17 cellular contexts compared by ENCODE assay signal in genomic region chr3:127491909-127492308, GRCh38.
DNase-seq lines count a peak whose midpoint lies in the region; ATAC-seq, FAIRE-seq and TF ChIP-seq lines count a peak whose summit lies in the region.
"Had no signal": no experiment of that assay in that cellular context is flagged by ENCODE, and none has a peak within 500 bp of the region (broad histone marks: within the 10 kb centered on the region; RNA-seq: fewer than 3 reads in every experiment).

No MANE protein-coding gene starts in this region.

- TF ChIP-seq POLR2A in H1 (IDR thresholded peaks at IDR 0.05; ENCODE audit: control extremely low read depth in 1 of 2, low read depth in 2 of 2, low read length in 2 of 2), result no peak
- no peak for TF ChIP-seq POLR2A in erythroblast (IDR thresholded peaks at IDR 0.05; ENCODE audit: low read length)

- no peak overlapping the region for H3K56ac ChIP-seq in H1 (replicated peaks; ENCODE audit: insufficient read length, low read depth, low read length)

- H2BK12ac ChIP-seq in H1 (ENCODE audit: low read depth, low read length), result no peak overlapping the region

- H3K4ac ChIP-seq in H1 (replicated peaks; ENCODE audit: insufficient read length, low read depth, low read length), result no peak overlapping the region

- H2BK15ac ChIP-seq in H1 (ENCODE audit: low read length), result no peak overlapping the region

- H3K27ac ChIP-seq in right atrium auricular region, result no peak overlapping the region
- H3K27ac ChIP-seq in heart right ventricle, result no peak overlapping the region
- no peak overlapping the region for H3K27ac ChIP-seq in H1 (ENCODE audit: low read depth, low read length)
- H3K27ac ChIP-seq: BLaER1, GM23248 had no signal

- H3K4me2 ChIP-seq in H1 (ENCODE audit: insufficient read depth in 1 of 2, low read depth in 2 of 2, low read length in 2 of 2), result no peak overlapping the region
- H3K4me2 ChIP-seq: BLaER1 had no signal

- H2BK5ac ChIP-seq in H1 (ENCODE audit: low read depth, low read length), result no peak overlapping the region

- no peak overlapping the region for H3K9ac ChIP-seq in H1 (replicated peaks in 1 of 4; ENCODE audit: extremely low read depth in 1 of 4, low read depth in 3 of 4, low read length in 3 of 4)
- H3K9ac ChIP-seq: BLaER1, GM23248 had no signal

- H3K79me1 ChIP-seq in H1 (ENCODE audit: low read depth, low read length), result no peaks in the 10 kb centered on the region

- DNase-seq in right atrium auricular region (ENCODE audit: low spot score), result peak; percentile 18
- no peak for DNase-seq in heart right ventricle
- no peak for DNase-seq in H1 (ENCODE audit: low read depth in 1 of 2, low spot score in 2 of 2)
- peak; percentile 1 for DNase-seq in mucosa of gallbladder (ENCODE audit: low spot score)
- DNase-seq in erythroblast (lab: John Stamatoyannopoulos, UW), result no peak
- DNase-seq in SKM-1 (lab: John Stamatoyannopoulos, UW; ENCODE audit: unreplicated experiment), result no peak
- DNase-seq in glomerular visceral epithelial cell (ENCODE audit: extremely low spot score), result no peak
- DNase-seq: 8988T; CD4-positive, alpha-beta memory T cell; DMS153; DMS79; GDM1; HCEC 1CT had no signal

- H2BK120ac ChIP-seq in H1 (replicated peaks; ENCODE audit: low read depth, low read length), result no peak overlapping the region

- TF ChIP-seq CTCF in right atrium auricular region (IDR thresholded peaks at IDR 0.05) (no peak), heart right ventricle (IDR thresholded peaks at IDR 0.05) (no peak), H1 (IDR thresholded peaks at IDR 0.05; ENCODE audit: control extremely low read depth in 1 of 3, insufficient read depth in 1 of 3, low read depth in 1 of 3, low read length in 3 of 3) (no peak)

- 80 to 81% methylated on average over 5 of the region's 5 CpGs for WGBS in heart right ventricle, 2 donors
- WGBS in H1 (ENCODE audit: extremely low coverage in 1 of 2, insufficient coverage in 1 of 2, insufficient read length in 1 of 2, insufficient replicate concordance in 2 of 2, low coverage in 1 of 2, low lambda C conversion rate in 2 of 2, missing lambda C conversion rate in 1 of 2), 2 experiments, result 92% methylated on average over 5 of the region's 5 CpGs; no CpG with 5 or more reads in 1 of the 2 experiments

- H4K20me1 ChIP-seq in H1 (replicated peaks in 1 of 2; ENCODE audit: control insufficient read depth in 1 of 2, insufficient read depth in 2 of 2, low read length in 2 of 2), result no peaks in the 10 kb centered on the region
- H4K20me1 ChIP-seq: BLaER1 had no signal

- H3K36me3 ChIP-seq in right atrium auricular region (no peaks in the 10 kb centered on the region), heart right ventricle (no peaks in the 10 kb centered on the region), H1 (ENCODE audit: control insufficient read depth in 2 of 4, insufficient read depth in 4 of 4, low read length in 3 of 4) (peaks cover 0 to 4% (median 2%) of the 10 kb centered on the region in 4 experiments; a peak in 2 of 8 replicates)
- H3K36me3 ChIP-seq: BLaER1 had no signal

- H3K9me3 ChIP-seq in right atrium auricular region, result no peaks in the 10 kb centered on the region
- H3K9me3 ChIP-seq in heart right ventricle, result peaks cover 0 to 4% (median 0%) of the 10 kb centered on the region in 11 donors
- H3K9me3 ChIP-seq in H1 (ENCODE audit: insufficient read depth in 2 of 2, low read depth in 1 of 2, low read length in 1 of 2), result peaks cover 16 to 24% of the 10 kb centered on the region in 2 experiments
- H3K9me3 ChIP-seq: BLaER1 had no signal

- no peak overlapping the region for H4K5ac ChIP-seq in H1 (ENCODE audit: insufficient read length, low read depth, low read length)

- no peak overlapping the region for H3K23ac ChIP-seq in H1 (ENCODE audit: insufficient read length)

- peak overlapping the region; percentile 19 for H4K91ac ChIP-seq in H1 (replicated peaks; ENCODE audit: insufficient read length, low read length)

- no peak overlapping the region for H2BK20ac ChIP-seq in H1 (ENCODE audit: low read length)

- TF ChIP-seq RAD21 in H1 (IDR thresholded peaks at IDR 0.05 in 1 of 2, conservative IDR thresholded peaks at IDR 0.05 in 1 of 2; ENCODE audit: low read depth in 2 of 2, low read length in 2 of 2), result no peak

- intact Hi-C loops in heart right ventricle (cut with DNase I), result no loop called here

- no peak overlapping the region for H3K14ac ChIP-seq in H1 (ENCODE audit: insufficient read length)

- H3K23me2 ChIP-seq in H1 (ENCODE audit: low read depth, low read length), result no peaks in the 10 kb centered on the region

- no peak for TF ChIP-seq EP300 in H1 (IDR thresholded peaks at IDR 0.05; ENCODE audit: borderline replicate concordance in 1 of 2, low read depth in 2 of 2, low read length in 2 of 2)

- no peaks in the 10 kb centered on the region for H3K79me2 ChIP-seq in H1 (ENCODE audit: control insufficient read depth in 1 of 2, insufficient read depth in 2 of 2, low read length in 2 of 2)

- no peak overlapping the region for H4K8ac ChIP-seq in H1 (ENCODE audit: extremely low read depth, insufficient read depth, low read length)

- no peak overlapping the region for H3K18ac ChIP-seq in H1 (ENCODE audit: extremely low read depth, low read length)

- H3K27me3 ChIP-seq in right atrium auricular region, result no peaks in the 10 kb centered on the region
- H3K27me3 ChIP-seq in heart right ventricle, result peaks cover 0 to 17% (median 4%) of the 10 kb centered on the region in 7 donors
- H3K27me3 ChIP-seq in H1 (replicated peaks in 1 of 4; ENCODE audit: control insufficient read depth in 3 of 4, extremely low read depth in 1 of 4, insufficient read depth in 3 of 4, low read length in 3 of 4), result no peaks in the 10 kb centered on the region
- H3K27me3 ChIP-seq: BLaER1 had no signal

- H3K4me3 ChIP-seq in right atrium auricular region (no peak overlapping the region), heart right ventricle (no peak overlapping the region), H1 (ENCODE audit: extremely low read depth in 1 of 4, insufficient read depth in 2 of 4, low read depth in 3 of 4, low read length in 4 of 4) (no peak overlapping the region)
- H3K4me3 ChIP-seq: BLaER1, GM23248 had no signal

- H3K4me1 ChIP-seq in right atrium auricular region, result no peaks in the 10 kb centered on the region
- H3K4me1 ChIP-seq in heart right ventricle, result no peaks in the 10 kb centered on the region
- peaks cover 0 to 4% (median 2%) of the 10 kb centered on the region in 4 experiments; a peak in 2 of 7 replicates for H3K4me1 ChIP-seq in H1 (replicated peaks in 1 of 4; ENCODE audit: control insufficient read depth in 3 of 4, insufficient read depth in 4 of 4, low read length in 3 of 4)

- no peak overlapping the region for H2AFZ ChIP-seq in H1 (ENCODE audit: low read length)
- H2AFZ ChIP-seq: GM23248 had no signal

- no peak for FAIRE-seq in H1 (lab: Jason Lieb, UNC)
- FAIRE-seq: GM19239, H54 had no signal

- CTCF ChIA-PET in H1 (lab: Charles Lee; ENCODE audit: partially characterized antibody), result interaction anchor here (2.1 kb wide), 1 partner anchor 19 kb away, joined by 8 read pairs; no protein-coding TSS in a partner anchor

- no peak overlapping the region for H2AK5ac ChIP-seq in H1 (ENCODE audit: low read depth, low read length)

- POLR2A ChIA-PET in H1 (lab: Charles Lee; ENCODE audit: partially characterized antibody), result no interaction called here

- ATAC-seq in heart right ventricle, result no peak

TF ChIP-seq in H1, 55 proteins besides CTCF, POLR2A, EP300 and RAD21:
- no peak for TF ChIP-seq TAF1 (IDR thresholded peaks at IDR 0.05; ENCODE audit: low read depth, low read length)

Comparison
In these comparisons a context has a peak if more than half of its experiments do, and no peak if none do; other contexts are left out.
1. DNase-seq: peak in right atrium auricular region (single experiment) and mucosa of gallbladder (single experiment); none in heart right ventricle (0 of 2), H1 (0 of 2), erythroblast (0 of 2), SKM-1 (single experiment) and glomerular visceral epithelial cell (single experiment).